In genomic region chr3:4690277-4690676, GRCh38 we compare ENCODE assay signal across 25 cellular contexts.
"Had no signal": no experiment of that assay in that cellular context is flagged by ENCODE, and none has a peak within 500 bp of the region (broad histone marks: within the 10 kb centered on the region; RNA-seq: fewer than 3 reads in every experiment).

No MANE protein-coding gene starts in this region.

- ATAC-seq: foreskin keratinocyte, gastroesophageal sphincter, heart left ventricle, left lung, left ventricle myocardium superior, lower lobe of right lung, mucosa of descending colon had no signal

- DNase-seq: dermis blood vessel endothelial cell; dorsolateral prefrontal cortex; effector CD4-positive, alpha-beta T cell; effector memory CD4-positive, alpha-beta T cell; foreskin keratinocyte; heart left ventricle; hypothalamus; immature natural killer cell; islet precursor cell; kidney; kidney glomerular epithelial cell; left lung; left ventricle myocardium superior; lower lobe of right lung; mesenchymal stem cell; mucosa of descending colon; naive B cell had no signal

- H3K4me2 ChIP-seq: hepatocyte had no signal

- FAIRE-seq: colon, endothelial cell of umbilical vein, frontal cortex, kidney had no signal

- H3K9me3 ChIP-seq: esophagus muscularis mucosa, lower lobe of right lung, mucosa of descending colon had no signal

- H2AFZ ChIP-seq: hepatocyte had no signal

- H3K27ac ChIP-seq: coronary artery, dorsolateral prefrontal cortex, esophagus muscularis mucosa, foreskin keratinocyte, gastroesophageal sphincter, heart left ventricle, hepatocyte, left lung, lower lobe of right lung had no signal

- H3K79me2 ChIP-seq: hepatocyte had no signal

- H3K4me3 ChIP-seq: coronary artery, dorsolateral prefrontal cortex, esophagus muscularis mucosa, gastroesophageal sphincter, heart left ventricle, hepatocyte, left lung, lower lobe of right lung, mucosa of descending colon had no signal

- H3K4me1 ChIP-seq: foreskin keratinocyte, gastroesophageal sphincter, left lung, lower lobe of right lung had no signal

- H3K27ac Mint-ChIP-seq: immature natural killer cell, mesothelial cell of epicardium had no signal

- H3K27me3 ChIP-seq: dorsolateral prefrontal cortex, esophagus muscularis mucosa, foreskin keratinocyte, gastroesophageal sphincter, heart left ventricle, hepatocyte, left lung had no signal

- H3K27me3 Mint-ChIP-seq: naive B cell had no signal

- H3K4me3 Mint-ChIP-seq: immature natural killer cell, mesothelial cell of epicardium, naive B cell had no signal
